Comparison of ENCODE assay signal across 11 cellular contexts in the genomic region with DNA sequence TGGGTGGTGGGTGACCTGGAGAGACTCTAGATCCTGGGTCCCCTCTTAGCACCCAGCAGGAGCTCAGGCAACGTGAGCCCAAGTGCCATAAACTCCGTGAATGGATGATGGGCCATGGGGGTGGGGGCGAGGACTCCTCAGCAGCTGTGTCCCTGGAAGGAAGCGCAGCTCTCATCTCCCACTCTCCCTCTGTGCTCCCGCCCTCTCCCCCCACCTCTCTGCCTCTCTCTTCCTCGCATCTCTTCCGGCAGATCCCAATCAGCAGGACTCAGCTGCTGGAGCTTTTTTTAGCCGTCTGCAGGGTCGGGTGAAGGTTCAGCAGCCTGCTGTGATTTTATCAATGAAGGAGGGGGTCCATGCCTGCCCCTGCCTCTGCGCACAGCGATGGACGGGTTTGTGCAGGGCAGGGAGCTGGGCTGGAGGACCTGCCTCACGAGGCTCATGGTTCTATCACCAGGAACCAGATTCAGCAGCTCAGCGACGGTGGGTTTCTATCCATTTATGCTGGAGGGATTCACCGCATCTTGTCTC. TPM values are rescaled to one million over a fixed set of nuclear protein-coding genes. Genes with fewer than 3 reads are reported as not detected.
DNase-seq lines count a peak whose midpoint lies in the region; ATAC-seq and TF ChIP-seq lines count a peak whose summit lies in the region.
"Had no signal": no experiment of that assay in that cellular context is flagged by ENCODE, and none has a peak within 500 bp of the region (broad histone marks: within the 10 kb centered on the region; RNA-seq: fewer than 3 reads in every experiment).

No MANE protein-coding gene starts in this region.

- H3K27ac ChIP-seq in uterus = peak overlapping the region; percentile 74 to 83

- DNase-seq in Right ventricle myocardium superior (peak; percentile 69), Right ventricle myocardium inferior (ENCODE audit: missing footprints) (no peak), adipocyte (ENCODE audit: low read depth) (no peak), mesenteric fat pad (ENCODE audit: low spot score) (peak; percentile 84), uterus (peak in 1 of 2 donors; percentile 71), NAMALWA (ENCODE audit: low spot score) (no peak), GOT3 (lab: John Stamatoyannopoulos, UW) (no peak)
- DNase-seq: Calu3; NK-92 treated with Interleukin-12 subunit alpha and Interleukin-12 subunit beta, amount 100 ng/mL, for 24 hours had no signal

- no peak for ATAC-seq in Right ventricle myocardium superior (ENCODE audit: poor library complexity)
- ATAC-seq in Right ventricle myocardium inferior = no peak
- no peak for ATAC-seq in HG03469 (IDR thresholded peaks at IDR 0.05; ENCODE audit: unreplicated experiment)

- peak overlapping the region; percentile 91 for H3K9ac ChIP-seq in adipocyte (ENCODE audit: low read length)

- intact Hi-C loops in Right ventricle myocardium superior (cut with DNase I) = loop anchor here (5.0 to 10.0 kb wide), 2 partner anchors 200 to 252 kb away; a partner anchor contains a TSS
- intact Hi-C loops in Right ventricle myocardium inferior (cut with DNase I) = no loop called here
- intact Hi-C loops in uterus (cut with DNase I; ENCODE audit: low total_unique reads) = no loop called here

- H3K9me3 ChIP-seq in adipocyte (ENCODE audit: control insufficient read depth, low read length) (no peaks in the 10 kb centered on the region), uterus (no peaks in the 10 kb centered on the region)
- H3K9me3 ChIP-seq: ascending aorta had no signal

- TF ChIP-seq CTCF in uterus (IDR thresholded peaks at IDR 0.05) = no peak

- H3K27me3 ChIP-seq in adipocyte (replicated peaks; ENCODE audit: control insufficient read depth, insufficient read depth, low read length) = no peaks in the 10 kb centered on the region
- no peaks in the 10 kb centered on the region for H3K27me3 ChIP-seq in uterus
- H3K27me3 ChIP-seq: ascending aorta had no signal

- H3K4me3 ChIP-seq in adipocyte (ENCODE audit: low read length) = peak overlapping the region; percentile 78
- H3K4me3 ChIP-seq in uterus = no peak overlapping the region
- H3K4me3 ChIP-seq: ascending aorta had no signal

- peak in 1 of 2 donors; percentile 25 for TF ChIP-seq POLR2A in uterus (IDR thresholded peaks at IDR 0.05)

- H3K4me1 ChIP-seq in adipocyte (ENCODE audit: control insufficient read depth, insufficient read depth, low read length) (peaks cover 90% of the 10 kb centered on the region), uterus (peaks cover 9 to 10% of the 10 kb centered on the region in 2 donors)

- H3K36me3 ChIP-seq in adipocyte (ENCODE audit: control insufficient read depth, insufficient read depth, low read length, severe bottlenecking) (no peaks in the 10 kb centered on the region), uterus (no peaks in the 10 kb centered on the region)
- H3K36me3 ChIP-seq: ascending aorta had no signal

RNA-seq across cellular contexts. Expression of a gene that starts 8.3 kb away (rescaled TPM):
- total RNA-seq in Right ventricle myocardium superior = not detected
- not detected for total RNA-seq in Right ventricle myocardium inferior
- 0.39 TPM for total RNA-seq in mesenteric fat pad
- under 1 TPM in 1 of 4 donors, not detected in 3; 0.14 TPM for total RNA-seq in uterus
- total RNA-seq: ascending aorta, Calu3 had no signal

RNA-seq across cellular contexts. Expression of a gene that starts 55.5 kb away (rescaled TPM):
- total RNA-seq in Right ventricle myocardium superior (not detected), Right ventricle myocardium inferior (not detected), mesenteric fat pad (0.16 TPM), uterus (1 to 10 TPM in 1 of 4 donors, under 1 TPM in 2, not detected in 1; 0.09 to 2.6 (median 0.28) TPM)
- total RNA-seq: ascending aorta had no signal

Comparison
In these comparisons a context has a peak if more than half of its experiments do, and no peak if none do; other contexts are left out.
1. DNase-seq: peak in Right ventricle myocardium superior (single experiment) and mesenteric fat pad (single experiment); none in Right ventricle myocardium inferior (single experiment), adipocyte (single experiment), NAMALWA (single experiment) and GOT3 (single experiment).